Comparison of ENCODE assay signal across 19 cellular contexts in the genomic region with DNA sequence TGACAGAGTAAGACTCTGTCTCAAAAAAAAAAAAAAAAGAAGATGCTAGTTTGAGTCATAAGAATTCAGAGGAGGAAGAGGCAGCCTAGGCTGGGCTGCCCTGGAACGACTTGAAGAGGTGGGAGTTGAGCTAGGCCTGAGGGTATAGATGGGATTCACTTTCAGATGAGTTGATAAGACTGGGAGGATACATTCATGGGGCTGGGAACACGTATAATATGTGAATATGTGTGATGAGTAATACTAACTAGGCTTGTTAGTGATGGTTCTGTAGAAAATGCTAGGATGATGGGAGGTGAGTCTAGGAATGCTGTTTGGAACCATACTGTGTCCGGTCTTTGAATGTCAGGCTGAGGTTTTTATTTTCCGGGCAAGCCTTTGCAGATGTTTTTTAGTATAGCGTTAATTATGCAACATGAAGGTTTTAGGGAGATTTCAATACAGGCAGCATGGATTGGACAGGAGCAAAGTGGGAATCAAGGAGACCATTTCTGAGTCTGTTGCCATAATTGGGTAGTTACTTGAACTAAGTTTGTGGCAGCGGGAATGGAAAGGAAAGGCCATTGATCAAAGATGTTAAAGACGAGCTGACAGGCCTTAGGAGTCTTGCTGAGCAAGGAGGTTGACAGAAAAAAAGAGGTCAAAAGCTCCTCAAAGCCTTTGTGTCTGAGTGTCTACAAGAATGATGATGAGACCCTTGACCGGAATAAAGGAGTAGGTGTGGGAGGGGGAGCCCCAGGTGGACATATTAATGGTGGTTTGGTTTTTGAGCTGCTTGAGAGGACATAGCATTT. TPM values are rescaled to one million over a fixed set of nuclear protein-coding genes. Genes with fewer than 3 reads are reported as not detected.
DNase-seq lines count a peak whose midpoint lies in the region; ATAC-seq and TF ChIP-seq lines count a peak whose summit lies in the region.
"Had no signal": no experiment of that assay in that cellular context is flagged by ENCODE, and none has a peak within 500 bp of the region (broad histone marks: within the 10 kb centered on the region; RNA-seq: fewer than 3 reads in every experiment).

No MANE protein-coding gene starts in this region.

- H3K4me1 Mint-ChIP-seq in GM23338 (peaks cover 58% of the 10 kb centered on the region), neural crest cell (peaks cover 36% of the 10 kb centered on the region)

- H3F3A ChIP-seq in GM23338 (replicated peaks; ENCODE audit: low read depth), result no peaks in the 10 kb centered on the region

- H3K27ac ChIP-seq in GM23338 (ENCODE audit: low read depth) (no peak overlapping the region), sigmoid colon (no peak overlapping the region)
- H3K27ac ChIP-seq: HL-60, ovary, tibial nerve had no signal

- H3K79me2 ChIP-seq in GM23338 (replicated peaks; ENCODE audit: insufficient read depth), result peaks cover 100% of the 10 kb centered on the region

- DNase-seq in GM23338 (ENCODE audit: low spot score) (no peak), NCI-H226 (peak; percentile 94), choroid plexus epithelial cell (ENCODE audit: low read depth) (peak; percentile 82), neural crest cell (ENCODE audit: low read depth, low spot score) (no peak), sigmoid colon (no peak), NCI-H1436 treated with DMSO at 0.1 percent for 48 hours (lab: John Stamatoyannopoulos, UW) (no peak)
- DNase-seq: anterior cingulate cortex, C1 segment of cervical spinal cord, mucosa of descending colon, NCI-H1105, NCI-H446, ovary, SHP77 treated with DMSO at 0.1 percent for 48 hours, T-helper 2 cell had no signal

- ATAC-seq in GM23338, result 0 out of 3 replicates have a peak, but pooled peaks have one; percentile 22
- no peak for ATAC-seq in HG02973 (IDR thresholded peaks at IDR 0.05; ENCODE audit: unreplicated experiment)
- ATAC-seq: activated CD4-positive, CD25-positive, alpha-beta regulatory T cell treated with anti-CD3 and anti-CD28 coated beads, Interleukin-2, amount 50 U/mL, for 24 hours; mucosa of descending colon had no signal

- H3K4me3 ChIP-seq in GM23338, result no peak overlapping the region
- H3K4me3 ChIP-seq in choroid plexus epithelial cell (ENCODE audit: low read depth, low read length), result no peak overlapping the region
- H3K4me3 ChIP-seq in sigmoid colon, result no peak overlapping the region
- H3K4me3 ChIP-seq: mucosa of descending colon, ovary, tibial nerve had no signal

- H3K4me1 ChIP-seq in GM23338 (ENCODE audit: insufficient read depth) (peaks cover 46% of the 10 kb centered on the region), sigmoid colon (peaks cover 0 to 8% (median 0%) of the 10 kb centered on the region in 4 donors)

- no peak for TF ChIP-seq EP300 in sigmoid colon (IDR thresholded peaks at IDR 0.05)

- no peaks in the 10 kb centered on the region; the same call in 1 of the 2 replicates for H3K36me3 ChIP-seq in GM23338 (ENCODE audit: insufficient read depth)
- H3K36me3 ChIP-seq in sigmoid colon, result peaks cover 0 to 5% (median 0%) of the 10 kb centered on the region in 4 donors
- H3K36me3 ChIP-seq: ovary, tibial nerve had no signal

- 91 to 94% methylated on average over 8 of the region's 8 CpGs for WGBS in sigmoid colon, 2 donors

- H3K27me3 ChIP-seq in GM23338 (ENCODE audit: insufficient read depth) (no peaks in the 10 kb centered on the region), sigmoid colon (no peaks in the 10 kb centered on the region)
- H3K27me3 ChIP-seq: ovary, tibial nerve had no signal

- H3K9me3 ChIP-seq in sigmoid colon, result no peaks in the 10 kb centered on the region
- H3K9me3 ChIP-seq: mucosa of descending colon, ovary, tibial nerve had no signal

- no peak for TF ChIP-seq POLR2A in sigmoid colon (IDR thresholded peaks at IDR 0.05)

- no peak overlapping the region for H3K4me2 ChIP-seq in GM23338

- H3K36me3 Mint-ChIP-seq in GM23338 (ENCODE audit: low read depth) (peaks cover 36% of the 10 kb centered on the region; the same call in 2 of the 3 replicates), neural crest cell (ENCODE audit: low read depth) (peaks cover 14% of the 10 kb centered on the region)

- H2AFZ ChIP-seq in GM23338, result no peak overlapping the region

- H3K9me2 ChIP-seq in GM23338 (ENCODE audit: insufficient read depth), result no peaks in the 10 kb centered on the region

- peak overlapping the region; percentile 18 for H3K27ac Mint-ChIP-seq in GM23338
- H3K27ac Mint-ChIP-seq in neural crest cell (ENCODE audit: unreplicated experiment), result peak overlapping the region; percentile 14
- H3K27ac Mint-ChIP-seq: activated T-helper 2 cell treated with anti-CD3 and anti-CD28 coated beads, Interferon-gamma antibody, Interleukin-2, Interleukin-4, amounts not matched to agents 10 μg/mL and 5 μg/mL and 100 μg/mL, durations not matched to agents 14 hours and 24 hours and 36 hours had no signal

- no peaks in the 10 kb centered on the region for H3K27me3 Mint-ChIP-seq in GM23338 (ENCODE audit: insufficient read depth, low read depth, poor library complexity)
- no peaks in the 10 kb centered on the region for H3K27me3 Mint-ChIP-seq in neural crest cell (ENCODE audit: low read depth)

- H3K4me3 Mint-ChIP-seq in GM23338, result no peak overlapping the region
- peak overlapping the region; percentile 6 for H3K4me3 Mint-ChIP-seq in neural crest cell

- TF ChIP-seq CTCF in GM23338 (conservative IDR thresholded peaks at IDR 0.05; ENCODE audit: low read depth in 2 of 2) (no peak), choroid plexus epithelial cell (conservative IDR thresholded peaks at IDR 0.05; ENCODE audit: low read depth, low read length) (no peak), neural crest cell (conservative IDR thresholded peaks at IDR 0.05) (no peak), sigmoid colon (IDR thresholded peaks at IDR 0.05) (no peak)

- H3K9me3 Mint-ChIP-seq in GM23338 (no peaks in the 10 kb centered on the region), neural crest cell (no peaks in the 10 kb centered on the region)
- H3K9me3 Mint-ChIP-seq: activated T-helper 2 cell treated with anti-CD3 and anti-CD28 coated beads, Interferon-gamma antibody, Interleukin-2, Interleukin-4, amounts not matched to agents 10 μg/mL and 5 μg/mL and 100 μg/mL, durations not matched to agents 14 hours and 24 hours and 36 hours had no signal

- intact Hi-C loops in sigmoid colon (cut with DNase I), result no loop called here

- peaks cover 71% of the 10 kb centered on the region for H4K20me1 ChIP-seq in GM23338 (replicated peaks; ENCODE audit: insufficient read depth)

TF ChIP-seq in GM23338, 12 proteins besides CTCF, POLR2A, EP300 and RAD21:
- TF ChIP-seq EZH2 (IDR thresholded peaks at IDR 0.05; ENCODE audit: low read depth, unreplicated experiment) (no peak), CREB1 (CRISPR knock-in tag; IDR thresholded peaks at IDR 0.05; ENCODE audit: low read depth) (no peak)
- TF ChIP-seq, protein P1, sequence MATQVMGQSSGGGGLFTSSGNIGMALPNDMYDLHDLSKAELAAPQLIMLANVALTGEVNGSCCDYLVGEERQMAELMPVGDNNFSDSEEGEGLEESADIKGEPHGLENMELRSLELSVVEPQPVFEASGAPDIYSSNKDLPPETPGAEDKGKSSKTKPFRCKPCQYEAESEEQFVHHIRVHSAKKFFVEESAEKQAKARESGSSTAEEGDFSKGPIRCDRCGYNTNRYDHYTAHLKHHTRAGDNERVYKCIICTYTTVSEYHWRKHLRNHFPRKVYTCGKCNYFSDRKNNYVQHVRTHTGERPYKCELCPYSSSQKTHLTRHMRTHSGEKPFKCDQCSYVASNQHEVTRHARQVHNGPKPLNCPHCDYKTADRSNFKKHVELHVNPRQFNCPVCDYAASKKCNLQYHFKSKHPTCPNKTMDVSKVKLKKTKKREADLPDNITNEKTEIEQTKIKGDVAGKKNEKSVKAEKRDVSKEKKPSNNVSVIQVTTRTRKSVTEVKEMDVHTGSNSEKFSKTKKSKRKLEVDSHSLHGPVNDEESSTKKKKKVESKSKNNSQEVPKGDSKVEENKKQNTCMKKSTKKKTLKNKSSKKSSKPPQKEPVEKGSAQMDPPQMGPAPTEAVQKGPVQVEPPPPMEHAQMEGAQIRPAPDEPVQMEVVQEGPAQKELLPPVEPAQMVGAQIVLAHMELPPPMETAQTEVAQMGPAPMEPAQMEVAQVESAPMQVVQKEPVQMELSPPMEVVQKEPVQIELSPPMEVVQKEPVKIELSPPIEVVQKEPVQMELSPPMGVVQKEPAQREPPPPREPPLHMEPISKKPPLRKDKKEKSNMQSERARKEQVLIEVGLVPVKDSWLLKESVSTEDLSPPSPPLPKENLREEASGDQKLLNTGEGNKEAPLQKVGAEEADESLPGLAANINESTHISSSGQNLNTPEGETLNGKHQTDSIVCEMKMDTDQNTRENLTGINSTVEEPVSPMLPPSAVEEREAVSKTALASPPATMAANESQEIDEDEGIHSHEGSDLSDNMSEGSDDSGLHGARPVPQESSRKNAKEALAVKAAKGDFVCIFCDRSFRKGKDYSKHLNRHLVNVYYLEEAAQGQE (IDR thresholded peaks at IDR 0.05; ENCODE audit: unreplicated experiment), result no peak
TF ChIP-seq in GM23338: peak in this region for 0.

RNA-seq across cellular contexts. Expression of a gene that starts 9.2 kb away (rescaled TPM):
- 81.8 and 82.8 TPM in 2 replicates for total RNA-seq in GM23338 (2014; rRNA removed; shearing (Covaris generic))
- polyA plus RNA-seq in GM23338 (2016; fragmentation: Nextera tagmentation; extraction: Ambion mirVana) (79.9 and 112 TPM in 2 replicates), sigmoid colon (10 to 100 TPM in 2 of 3 donors, 1 to 10 TPM in 1; 7.0 to 13.8 (median 11.8) TPM)
- total RNA-seq in neural crest cell (39.2 and 39.8 TPM in 2 replicates), sigmoid colon (10 to 100 TPM; 14.7 to 32.6 (median 26.4) TPM)

Comparison
In these comparisons a context has a peak if more than half of its experiments do, and no peak if none do; other contexts are left out.
1. DNase-seq: peak in NCI-H226 (single experiment) and choroid plexus epithelial cell (single experiment); none in GM23338 (single experiment), neural crest cell (single experiment), sigmoid colon (single experiment) and NCI-H1436 treated with DMSO at 0.1 percent for 48 hours (single experiment).